ENCODE assay signal across 11 cellular contexts in the genomic region with DNA sequence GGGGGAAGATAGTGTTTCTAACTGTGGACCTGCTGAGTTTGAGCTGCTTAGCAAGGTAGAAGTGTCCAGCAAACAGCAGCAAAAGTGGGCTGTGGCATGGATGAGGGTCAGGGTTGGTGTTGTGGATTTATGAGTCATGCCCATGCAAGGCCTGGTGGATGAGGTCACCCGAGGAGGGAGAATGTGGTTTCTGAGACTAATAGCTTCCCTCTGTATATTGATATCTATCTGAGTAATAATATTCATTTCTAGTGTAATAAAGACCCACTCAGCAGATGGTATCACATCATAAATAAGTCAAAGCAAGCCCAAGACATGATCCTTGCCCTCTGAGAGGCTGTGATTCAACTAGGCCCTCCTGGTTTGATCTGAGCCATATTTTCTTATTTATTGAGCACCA.
DNase-seq lines count a peak whose midpoint lies in the region; ATAC-seq and TF ChIP-seq lines count a peak whose summit lies in the region.
"Had no signal": no experiment of that assay in that cellular context is flagged by ENCODE, and none has a peak within 500 bp of the region (broad histone marks: within the 10 kb centered on the region; RNA-seq: fewer than 3 reads in every experiment).

No MANE protein-coding gene starts in this region.

- peak; percentile 40 for ATAC-seq in GM18861 (IDR thresholded peaks at IDR 0.05; ENCODE audit: unreplicated experiment)
- peak; percentile 89 for ATAC-seq in foreskin keratinocyte
- no peak for ATAC-seq in GM18519 (IDR thresholded peaks at IDR 0.05; ENCODE audit: low FRiP score, unreplicated experiment)
- ATAC-seq in GM19324 (IDR thresholded peaks at IDR 0.05; ENCODE audit: low FRiP score, unreplicated experiment): no peak
- ATAC-seq in WTC11: no peak
- no peak for ATAC-seq in HG03565 (IDR thresholded peaks at IDR 0.05; ENCODE audit: unreplicated experiment)

- H3K4me3 Mint-ChIP-seq in WTC11: no peak overlapping the region

- H3K36me3 Mint-ChIP-seq in WTC11: no peaks in the 10 kb centered on the region

- TF ChIP-seq CTCF in AG04450 (IDR thresholded peaks at IDR 0.05; ENCODE audit: low read depth, low read length) (no peak), foreskin keratinocyte (conservative IDR thresholded peaks at IDR 0.05) (no peak), WTC11 (IDR thresholded peaks at IDR 0.05) (no peak)

- peak; percentile 66 for DNase-seq in AG04450 (ENCODE audit: low read depth, low spot score)
- DNase-seq in SJSA1 (ENCODE audit: low read depth in 1 of 2, low spot score in 2 of 2): peak; percentile 65 to 88
- peak; percentile 52 to 65 for DNase-seq in foreskin keratinocyte
- no peak for DNase-seq in WTC11 (ENCODE audit: low spot score)
- DNase-seq: esophagus squamous epithelium, GF-D8 had no signal

- POLR2A ChIA-PET in AG04450 (lab: Yijun Ruan, JAX): interaction anchor here (0.6 kb wide), 1 partner anchor 303 kb away, joined by 3 read pairs; no protein-coding TSS in a partner anchor
- POLR2A ChIA-PET in WTC11 (lab: Charles Lee): no interaction called here

- H3K9me3 ChIP-seq in AG04450 (ENCODE audit: control insufficient read depth, insufficient read depth, low read length) (no peaks in the 10 kb centered on the region), SJSA1 (replicated peaks) (no peaks in the 10 kb centered on the region)
- H3K9me3 ChIP-seq: esophagus squamous epithelium, neutrophil had no signal

- H3K27ac Mint-ChIP-seq in WTC11: no peak overlapping the region

- H3K4me1 Mint-ChIP-seq in WTC11: no peaks in the 10 kb centered on the region

- H3K4me3 ChIP-seq in AG04450 (ENCODE audit: low read depth, low read length): no peak overlapping the region
- no peak overlapping the region for H3K4me3 ChIP-seq in SJSA1
- H3K4me3 ChIP-seq: esophagus squamous epithelium had no signal

- H3K9me3 Mint-ChIP-seq in WTC11: no peaks in the 10 kb centered on the region; the same call in 1 of the 2 replicates

- H3K27me3 Mint-ChIP-seq in WTC11 (ENCODE audit: low read depth): no peaks in the 10 kb centered on the region

- peaks cover 12% of the 10 kb centered on the region for H3K4me1 ChIP-seq in SJSA1 (replicated peaks)
- no peaks in the 10 kb centered on the region for H3K4me1 ChIP-seq in foreskin keratinocyte
- H3K4me1 ChIP-seq: esophagus squamous epithelium had no signal

- H3K27me3 ChIP-seq in AG04450 (ENCODE audit: control insufficient read depth, insufficient read depth, low read length): no peaks in the 10 kb centered on the region
- H3K27me3 ChIP-seq in SJSA1 (replicated peaks): no peaks in the 10 kb centered on the region
- H3K27me3 ChIP-seq in foreskin keratinocyte: no peaks in the 10 kb centered on the region
- H3K27me3 ChIP-seq: esophagus squamous epithelium, neutrophil had no signal

- CTCF ChIA-PET in AG04450 (lab: Charles Lee): no interaction called here
- CTCF ChIA-PET in WTC11 (lab: Charles Lee): interaction anchor here (0.6 kb wide), 1 partner anchor 335 kb away, joined by 4 read pairs; no protein-coding TSS in a partner anchor

- H3K36me3 ChIP-seq in SJSA1: no peaks in the 10 kb centered on the region
- H3K36me3 ChIP-seq: esophagus squamous epithelium, neutrophil had no signal

- H3K27ac ChIP-seq in AG04450 (ENCODE audit: low read depth, low read length) (no peak overlapping the region), SJSA1 (peak overlapping the region; percentile 35), foreskin keratinocyte (no peak overlapping the region)
- H3K27ac ChIP-seq: esophagus squamous epithelium, neutrophil had no signal

TF ChIP-seq in WTC11, 78 proteins besides CTCF, POLR2A, EP300 and RAD21:
- TF ChIP-seq NFE2L1 (CRISPR knock-in tag; IDR thresholded peaks at IDR 0.05): no peak
- no peak for TF ChIP-seq FOXJ3 (CRISPR knock-in tag; IDR thresholded peaks at IDR 0.05; ENCODE audit: borderline replicate concordance)
- no peak for TF ChIP-seq FOXP1 (CRISPR knock-in tag; IDR thresholded peaks at IDR 0.05; ENCODE audit: borderline replicate concordance)
- no peak for TF ChIP-seq CBFB (CRISPR knock-in tag; IDR thresholded peaks at IDR 0.05; ENCODE audit: low read depth)
- TF ChIP-seq, protein P1, sequence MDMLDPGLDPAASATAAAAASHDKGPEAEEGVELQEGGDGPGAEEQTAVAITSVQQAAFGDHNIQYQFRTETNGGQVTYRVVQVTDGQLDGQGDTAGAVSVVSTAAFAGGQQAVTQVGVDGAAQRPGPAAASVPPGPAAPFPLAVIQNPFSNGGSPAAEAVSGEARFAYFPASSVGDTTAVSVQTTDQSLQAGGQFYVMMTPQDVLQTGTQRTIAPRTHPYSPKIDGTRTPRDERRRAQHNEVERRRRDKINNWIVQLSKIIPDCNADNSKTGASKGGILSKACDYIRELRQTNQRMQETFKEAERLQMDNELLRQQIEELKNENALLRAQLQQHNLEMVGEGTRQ (CRISPR knock-in tag; IDR thresholded peaks at IDR 0.05): no peak
- TF ChIP-seq TEAD4 (CRISPR knock-in tag; IDR thresholded peaks at IDR 0.05): no peak
- TF ChIP-seq SMAD4 (CRISPR knock-in tag; IDR thresholded peaks at IDR 0.05): no peak
- no peak for TF ChIP-seq KAT7 (CRISPR knock-in tag; IDR thresholded peaks at IDR 0.05; ENCODE audit: borderline replicate concordance)
- no peak for TF ChIP-seq OVOL2 (CRISPR knock-in tag; IDR thresholded peaks at IDR 0.05; ENCODE audit: borderline replicate concordance)
- TF ChIP-seq HMGA2 (CRISPR knock-in tag; IDR thresholded peaks at IDR 0.05): no peak
- TF ChIP-seq, protein P2, sequence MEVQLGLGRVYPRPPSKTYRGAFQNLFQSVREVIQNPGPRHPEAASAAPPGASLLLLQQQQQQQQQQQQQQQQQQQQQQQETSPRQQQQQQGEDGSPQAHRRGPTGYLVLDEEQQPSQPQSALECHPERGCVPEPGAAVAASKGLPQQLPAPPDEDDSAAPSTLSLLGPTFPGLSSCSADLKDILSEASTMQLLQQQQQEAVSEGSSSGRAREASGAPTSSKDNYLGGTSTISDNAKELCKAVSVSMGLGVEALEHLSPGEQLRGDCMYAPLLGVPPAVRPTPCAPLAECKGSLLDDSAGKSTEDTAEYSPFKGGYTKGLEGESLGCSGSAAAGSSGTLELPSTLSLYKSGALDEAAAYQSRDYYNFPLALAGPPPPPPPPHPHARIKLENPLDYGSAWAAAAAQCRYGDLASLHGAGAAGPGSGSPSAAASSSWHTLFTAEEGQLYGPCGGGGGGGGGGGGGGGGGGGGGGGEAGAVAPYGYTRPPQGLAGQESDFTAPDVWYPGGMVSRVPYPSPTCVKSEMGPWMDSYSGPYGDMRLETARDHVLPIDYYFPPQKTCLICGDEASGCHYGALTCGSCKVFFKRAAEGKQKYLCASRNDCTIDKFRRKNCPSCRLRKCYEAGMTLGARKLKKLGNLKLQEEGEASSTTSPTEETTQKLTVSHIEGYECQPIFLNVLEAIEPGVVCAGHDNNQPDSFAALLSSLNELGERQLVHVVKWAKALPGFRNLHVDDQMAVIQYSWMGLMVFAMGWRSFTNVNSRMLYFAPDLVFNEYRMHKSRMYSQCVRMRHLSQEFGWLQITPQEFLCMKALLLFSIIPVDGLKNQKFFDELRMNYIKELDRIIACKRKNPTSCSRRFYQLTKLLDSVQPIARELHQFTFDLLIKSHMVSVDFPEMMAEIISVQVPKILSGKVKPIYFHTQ (CRISPR knock-in tag; IDR thresholded peaks at IDR 0.05): no peak
- TF ChIP-seq, protein P3, sequence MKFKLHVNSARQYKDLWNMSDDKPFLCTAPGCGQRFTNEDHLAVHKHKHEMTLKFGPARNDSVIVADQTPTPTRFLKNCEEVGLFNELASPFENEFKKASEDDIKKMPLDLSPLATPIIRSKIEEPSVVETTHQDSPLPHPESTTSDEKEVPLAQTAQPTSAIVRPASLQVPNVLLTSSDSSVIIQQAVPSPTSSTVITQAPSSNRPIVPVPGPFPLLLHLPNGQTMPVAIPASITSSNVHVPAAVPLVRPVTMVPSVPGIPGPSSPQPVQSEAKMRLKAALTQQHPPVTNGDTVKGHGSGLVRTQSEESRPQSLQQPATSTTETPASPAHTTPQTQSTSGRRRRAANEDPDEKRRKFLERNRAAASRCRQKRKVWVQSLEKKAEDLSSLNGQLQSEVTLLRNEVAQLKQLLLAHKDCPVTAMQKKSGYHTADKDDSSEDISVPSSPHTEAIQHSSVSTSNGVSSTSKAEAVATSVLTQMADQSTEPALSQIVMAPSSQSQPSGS (CRISPR knock-in tag; IDR thresholded peaks at IDR 0.05; ENCODE audit: borderline replicate concordance, low read depth): no peak
- no peak for TF ChIP-seq ZNF219 (CRISPR knock-in tag; IDR thresholded peaks at IDR 0.05; ENCODE audit: borderline replicate concordance)
TF ChIP-seq in WTC11: peak in this region for 0.

Comparison
In these comparisons a context has a peak if more than half of its experiments do, and no peak if none do; other contexts are left out.
1. ATAC-seq: peak in GM18861 (single experiment) and foreskin keratinocyte (single experiment); none in GM18519 (single experiment), GM19324 (single experiment), WTC11 (single experiment) and HG03565 (single experiment).